ENCODE assay signal across 8 cellular contexts in genomic region chr6:99330159-99330558, GRCh38. TPM values are rescaled to one million over a fixed set of nuclear protein-coding genes. Genes with fewer than 3 reads are reported as not detected.
DNase-seq lines count a peak whose midpoint lies in the region; ATAC-seq and TF ChIP-seq lines count a peak whose summit lies in the region.

No MANE protein-coding gene starts in this region.

- H2BK120ac ChIP-seq in IMR-90 (ENCODE audit: low read depth, low read length): no peak overlapping the region

- no peak overlapping the region for H3K27ac ChIP-seq in IMR-90 (ENCODE audit: insufficient read depth, low read length)

- H3K27me3 Mint-ChIP-seq in immature natural killer cell (ENCODE audit: low read depth in 3 of 3): no peaks in the 10 kb centered on the region

- no peak overlapping the region for H3K4ac ChIP-seq in IMR-90 (ENCODE audit: low read depth, low read length)

- peak overlapping the region; percentile 52; the same call in 1 of the 2 replicates for H3K4me2 ChIP-seq in IMR-90 (ENCODE audit: low read depth, low read length)

- H4K5ac ChIP-seq in IMR-90 (ENCODE audit: low read depth, low read length): no peak overlapping the region

- no peak overlapping the region for H3K14ac ChIP-seq in IMR-90 (replicated peaks; ENCODE audit: low read depth, low read length)

- CTCF ChIA-PET in IMR-90 (lab: Yijun Ruan, JAX): interaction anchor here (0.6 to 1.7 kb wide), 16 partner anchors 10 to 493 kb away, joined by 3 to 14 read pairs (median 4); no protein-coding TSS in a partner anchor

- ATAC-seq in GM21737 (IDR thresholded peaks at IDR 0.05; ENCODE audit: unreplicated experiment) (peak; percentile 72), IMR-90 (ENCODE audit: low read depth) (peak; percentile 89)

- no peak overlapping the region for H3K9ac ChIP-seq in IMR-90 (ENCODE audit: low read depth, low read length)

- no peak overlapping the region for H2BK15ac ChIP-seq in IMR-90 (ENCODE audit: low read depth, low read length)

- no peak overlapping the region for H4K91ac ChIP-seq in IMR-90 (ENCODE audit: insufficient read depth, low read depth, low read length)

- POLR2A ChIA-PET in IMR-90 (lab: Charles Lee; ENCODE audit: unreplicated experiment): no interaction called here

- H3K4me1 ChIP-seq in IMR-90 (ENCODE audit: control insufficient read depth, insufficient read depth, low read length): no peaks in the 10 kb centered on the region

- peak; percentile 78 for TF ChIP-seq CTCF in IMR-90 (conservative IDR thresholded peaks at IDR 0.05; ENCODE audit: low read depth, low read length)

- H3K9me3 Mint-ChIP-seq in immature natural killer cell: peaks cover 0 to 3% (median 0%) of the 10 kb centered on the region in 6 donors

- no peak overlapping the region for H2AFZ ChIP-seq in IMR-90 (replicated peaks; ENCODE audit: low read length, poor library complexity)

- no peaks in the 10 kb centered on the region for H3K4me1 Mint-ChIP-seq in immature natural killer cell

- H3K36me3 ChIP-seq in IMR-90 (ENCODE audit: control insufficient read depth, insufficient read depth, low read length): no peaks in the 10 kb centered on the region

- peak; percentile 25 to 30 for DNase-seq in NCI-H2081 (lab: John Stamatoyannopoulos, UW)
- DNase-seq in NCI-H2081 treated with DMSO at 0.1 percent for 48 hours (lab: John Stamatoyannopoulos, UW): no peak
- peak; percentile 79 for DNase-seq in IMR-90
- peak; percentile 50 for DNase-seq in SKM-1 treated with dmso at 0.1 percent for 144 hours (lab: John Stamatoyannopoulos, UW; ENCODE audit: unreplicated experiment)
- peak; percentile 59 for DNase-seq in amniotic epithelial cell (ENCODE audit: low read depth)
- peak; percentile 20 to 38 (median 29) for DNase-seq in immature natural killer cell
- peak; percentile 57 to 64 for DNase-seq in stimulated activated CD4-positive, alpha-beta T cell treated with anti-CD3 and anti-CD28 coated beads, Interleukin-2, amount 100 ng/mL, for 24 hours

- no peaks in the 10 kb centered on the region for H4K20me1 ChIP-seq in IMR-90 (ENCODE audit: insufficient read depth, low read length)

- no peak overlapping the region for H3K56ac ChIP-seq in IMR-90 (ENCODE audit: extremely low read depth, insufficient read depth, low read length)

- no peak overlapping the region for H2BK20ac ChIP-seq in IMR-90 (ENCODE audit: low read depth, low read length)

- H3K4me3 ChIP-seq in IMR-90 (ENCODE audit: insufficient read depth, low read depth, low read length): no peak overlapping the region

- intact Hi-C loops in IMR-90 (cut with micrococcal nuclease): loop anchor here (1.0 to 5.0 kb wide), 2 partner anchors 192 to 492 kb away; no protein-coding TSS in a partner anchor

- no peak overlapping the region for H4K8ac ChIP-seq in IMR-90 (ENCODE audit: low read depth in 2 of 2, low read length in 2 of 2)

- H3K27ac Mint-ChIP-seq in immature natural killer cell: no peak overlapping the region

- dilution Hi-C loops in IMR-90 (cut with HindIII; ENCODE audit: low sequenced_read_pairs, unreplicated experiment): no loop called here

- no peak overlapping the region for H3K4me3 Mint-ChIP-seq in immature natural killer cell

- no peaks in the 10 kb centered on the region for H3K9me1 ChIP-seq in IMR-90 (ENCODE audit: insufficient read depth, low read length)

- no peaks in the 10 kb centered on the region for H3K9me3 ChIP-seq in IMR-90 (ENCODE audit: control insufficient read depth, insufficient read depth, low read length)

- no peak overlapping the region for H2AK9ac ChIP-seq in IMR-90 (replicated peaks; ENCODE audit: low read depth, low read length, poor library complexity)

- H3K79me1 ChIP-seq in IMR-90 (ENCODE audit: low read depth in 1 of 2, low read length in 2 of 2): no peaks in the 10 kb centered on the region

- peak; percentile 63 for TF ChIP-seq RAD21 in IMR-90 (IDR thresholded peaks at IDR 0.05; ENCODE audit: low read length)

- H3K18ac ChIP-seq in IMR-90 (ENCODE audit: low read depth, low read length): no peak overlapping the region

- in situ Hi-C loops in IMR-90 (cut with MboI; ENCODE audit: low sequenced_read_pairs): no loop called here

- H2AK5ac ChIP-seq in IMR-90 (ENCODE audit: low read depth, low read length): no peak overlapping the region

- no TSS peak for BruUV-seq in IMR-90 (replicated peaks; lab: Mats Ljungman, UMichigan)

- H3K27me3 ChIP-seq in IMR-90 (ENCODE audit: control insufficient read depth, insufficient read depth, low read length): no peaks in the 10 kb centered on the region

- H2BK5ac ChIP-seq in IMR-90 (ENCODE audit: low read depth, low read length, poor library complexity, severe bottlenecking): no peak overlapping the region

- no peaks in the 10 kb centered on the region for H3K36me3 Mint-ChIP-seq in immature natural killer cell

- no peak overlapping the region for H3K23ac ChIP-seq in IMR-90 (ENCODE audit: low read depth, low read length)

- TF ChIP-seq POLR2A in IMR-90 (IDR thresholded peaks at IDR 0.05; ENCODE audit: low read depth, low read length): no peak

- WGBS in IMR-90 (ENCODE audit: extremely low coverage in 2 of 2, insufficient read length in 1 of 2), 2 experiments: no CpG with 5 or more reads among the region's 2 CpGs

TF ChIP-seq in IMR-90, 13 proteins besides CTCF, POLR2A, EP300 and RAD21:
- no peak for TF ChIP-seq BHLHE40 (IDR thresholded peaks at IDR 0.05; ENCODE audit: low read depth, low read length)
- TF ChIP-seq SMC3 (IDR thresholded peaks at IDR 0.05; ENCODE audit: low read depth, low read length): peak; percentile 51
- no peak for TF ChIP-seq RFX5 (IDR thresholded peaks at IDR 0.05; ENCODE audit: low read depth, low read length)

RNA-seq across cellular contexts. Expression of gene FAXC, which starts 19.3 kb away (rescaled TPM):
- 1.1 and 1.9 TPM in 2 replicates for total RNA-seq in IMR-90 (2012; rRNA removed)
- 2.7 and 3.4 TPM in 2 replicates for polyA plus RNA-seq in IMR-90 (2012; rRNA removed)
- 0.57 and 1.3 TPM in 2 replicates for polyA plus RNA-seq in IMR-90 (2012; cell fraction: cytosol; rRNA removed)
- 0.84 and 5.0 TPM in 2 replicates for polyA plus RNA-seq in IMR-90 (2012; cell fraction: nucleus; rRNA removed; ENCODE audit: low replicate concordance)
- not detected for polyA plus RNA-seq in immature natural killer cell
